Comparison of ENCODE assay signal across 26 cellular contexts in the genomic region with DNA sequence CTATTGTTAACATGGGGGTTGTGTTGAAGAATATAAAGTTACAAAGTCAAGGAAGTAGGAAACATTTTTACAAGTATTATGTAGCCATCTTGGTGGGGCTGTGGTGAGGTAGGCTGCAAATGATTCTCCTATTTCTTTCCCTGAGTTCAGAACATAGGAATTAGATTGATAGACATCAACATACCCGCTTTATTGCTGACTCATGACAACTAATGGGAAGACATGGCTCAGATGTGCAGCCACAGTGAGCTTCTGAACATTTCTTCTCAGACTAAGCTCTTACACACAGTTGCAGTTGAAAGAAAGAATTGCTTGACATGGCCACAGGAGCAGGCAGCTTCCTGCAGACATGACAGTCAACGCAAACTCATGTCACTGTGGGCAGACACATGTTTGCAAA.
"Had no signal": no experiment of that assay in that cellular context is flagged by ENCODE, and none has a peak within 500 bp of the region (broad histone marks: within the 10 kb centered on the region; RNA-seq: fewer than 3 reads in every experiment).

No MANE protein-coding gene starts in this region.

- H3K4me1 ChIP-seq: colonic mucosa, esophagus squamous epithelium, gastrocnemius medialis, heart right ventricle, left lung, lower lobe of right lung had no signal

- H3K36me3 ChIP-seq: colonic mucosa, esophagus squamous epithelium, gastrocnemius medialis, heart right ventricle, left lung, lower lobe of right lung had no signal

- DNase-seq: colonic mucosa; cortex of kidney; effector CD8-positive, alpha-beta T cell; effector memory CD8-positive, alpha-beta T cell; endodermal cell; erythroblast; esophagus squamous epithelium; foreskin fibroblast; foreskin melanocyte; gastrocnemius medialis; glutamatergic neuron; head of caudate nucleus; heart right ventricle; hippocampal formation; left cardiac atrium; left lung; left ventricle myocardium superior; lower lobe of right lung; mesenchymal stem cell; mucosa of descending colon; naive B cell had no signal

- ATAC-seq: effector memory CD8-positive, alpha-beta T cell; esophagus mucosa; gastrocnemius medialis; heart right ventricle; left cardiac atrium; left lung; left ventricle myocardium superior; lower lobe of right lung; mucosa of descending colon had no signal

- H3K27ac ChIP-seq: colonic mucosa, epithelial cell of prostate, esophagus squamous epithelium, gastrocnemius medialis, heart right ventricle, left lung, lower lobe of right lung had no signal

- H3K9me3 ChIP-seq: colonic mucosa, esophagus squamous epithelium, gastrocnemius medialis, heart right ventricle, left lung, lower lobe of right lung had no signal

- H3K4me3 ChIP-seq: colonic mucosa, esophagus squamous epithelium, gastrocnemius medialis, heart right ventricle, left lung, lower lobe of right lung, mucosa of descending colon had no signal

- H3K27me3 ChIP-seq: colonic mucosa, esophagus squamous epithelium, gastrocnemius medialis, heart right ventricle, left lung had no signal

- FAIRE-seq: endometrium, islet of Langerhans, keratinocyte had no signal
